Comparison of ENCODE assay signal across 28 cellular contexts in the genomic region with DNA sequence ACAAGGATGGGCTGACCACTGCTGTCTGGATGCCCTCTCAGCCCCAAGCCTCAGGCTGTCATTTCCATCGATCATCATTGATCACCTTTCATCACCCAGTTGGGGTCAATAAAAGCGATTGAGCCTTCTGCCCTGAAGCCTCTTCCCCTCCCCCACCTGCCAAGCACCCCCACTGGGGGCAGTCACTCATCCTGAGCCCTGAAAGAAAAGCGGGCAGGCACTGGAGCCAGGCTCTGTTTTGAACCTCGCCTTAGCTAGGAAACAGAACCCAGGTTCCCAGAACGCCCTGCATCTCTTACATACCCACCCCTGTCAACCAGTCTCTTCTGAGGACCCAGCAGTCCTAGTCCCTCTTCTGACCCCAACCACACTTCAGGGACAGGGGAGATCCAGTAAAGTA.
"Had no signal": no experiment of that assay in that cellular context is flagged by ENCODE, and none has a peak within 500 bp of the region (broad histone marks: within the 10 kb centered on the region; RNA-seq: fewer than 3 reads in every experiment).

No MANE protein-coding gene starts in this region.

- H3K27ac Mint-ChIP-seq: dendritic cell treated with granulocyte-macrophage colony-stimulating factor and Interleukin-4, amounts not matched to agents 40 ng/mL and 50 ng/mL, for 4 days; endodermal cell; mesothelial cell of epicardium; naive B cell had no signal

- DNase-seq: colonic mucosa; cortex of kidney; effector CD8-positive, alpha-beta T cell; effector memory CD8-positive, alpha-beta T cell; endodermal cell; erythroblast; esophagus squamous epithelium; foreskin fibroblast; foreskin melanocyte; gastrocnemius medialis; glutamatergic neuron; head of caudate nucleus; heart right ventricle; hippocampal formation; left cardiac atrium; left lung; left ventricle myocardium superior; lower lobe of right lung; mesenchymal stem cell; mucosa of descending colon; naive B cell had no signal

- H3K27ac ChIP-seq: colonic mucosa, epithelial cell of prostate, esophagus squamous epithelium, gastrocnemius medialis, heart right ventricle, left lung, lower lobe of right lung had no signal

- H3K4me1 Mint-ChIP-seq: endodermal cell had no signal

- H3K36me3 ChIP-seq: colonic mucosa had no signal

- FAIRE-seq: endometrium, islet of Langerhans, keratinocyte had no signal

- H3K9me3 Mint-ChIP-seq: dendritic cell treated with granulocyte-macrophage colony-stimulating factor and Interleukin-4, amounts not matched to agents 40 ng/mL and 50 ng/mL, for 4 days; effector memory CD8-positive, alpha-beta T cell; endodermal cell; mesothelial cell of epicardium; naive B cell had no signal

- ATAC-seq: effector memory CD8-positive, alpha-beta T cell; esophagus mucosa; gastrocnemius medialis; heart right ventricle; left cardiac atrium; left lung; left ventricle myocardium superior; mucosa of descending colon had no signal

- H3K4me3 ChIP-seq: colonic mucosa, esophagus squamous epithelium, gastrocnemius medialis, heart right ventricle, left lung, lower lobe of right lung, mucosa of descending colon had no signal

- H3K27me3 ChIP-seq: colonic mucosa, esophagus squamous epithelium, gastrocnemius medialis, heart right ventricle, left lung had no signal

- H3K27me3 Mint-ChIP-seq: effector memory CD8-positive, alpha-beta T cell; naive B cell had no signal

- H3K4me3 Mint-ChIP-seq: dendritic cell treated with granulocyte-macrophage colony-stimulating factor and Interleukin-4, amounts not matched to agents 40 ng/mL and 50 ng/mL, for 4 days; effector memory CD8-positive, alpha-beta T cell; endodermal cell; mesothelial cell of epicardium; naive B cell had no signal

- H3K9me3 ChIP-seq: colonic mucosa, esophagus squamous epithelium, gastrocnemius medialis, heart right ventricle, left lung, lower lobe of right lung, mucosa of descending colon had no signal
